Comparison of ENCODE assay signal across 8 cellular contexts in the genomic region with DNA sequence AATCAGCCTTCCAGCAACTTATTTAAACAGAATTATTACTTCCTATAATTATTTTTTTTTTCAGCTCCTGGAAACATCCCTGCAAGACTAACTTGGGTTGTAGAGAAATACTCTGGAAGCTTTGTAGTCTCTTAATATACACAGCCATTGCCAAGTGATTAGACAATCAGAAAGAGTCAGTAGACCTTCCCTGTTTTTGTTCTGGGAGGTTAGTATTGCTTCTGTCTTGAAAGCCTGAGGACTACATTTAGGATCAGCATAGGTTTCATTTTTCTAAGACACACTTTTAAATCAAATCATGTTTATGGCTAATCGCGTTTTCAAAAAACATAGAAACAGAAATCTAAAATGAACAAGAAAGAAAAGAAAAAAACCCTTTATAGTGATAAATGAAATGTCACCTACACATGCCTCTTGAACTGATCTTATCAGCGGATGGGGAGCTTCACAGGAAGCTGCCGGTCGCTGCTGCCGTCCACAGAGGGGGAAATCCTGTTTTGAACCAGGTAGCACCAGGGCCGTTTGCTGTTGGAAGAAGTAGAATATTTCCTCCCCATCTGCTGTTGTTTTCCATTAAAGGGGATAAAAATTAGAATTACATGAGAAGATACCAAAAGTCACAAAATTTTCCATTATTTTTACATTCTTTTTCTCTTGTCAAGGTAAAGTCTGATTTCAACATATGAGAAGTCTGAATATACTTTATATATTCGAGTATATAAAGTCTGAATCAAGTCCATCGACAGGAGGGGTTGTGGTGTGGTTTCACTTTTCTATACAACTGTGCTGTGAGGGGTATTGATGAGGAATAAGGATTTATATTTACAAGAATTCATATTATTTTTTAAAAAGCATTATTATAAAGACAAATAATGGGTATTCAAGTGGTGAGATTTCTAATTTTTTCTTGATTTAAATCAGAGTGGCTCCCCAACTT.
A peak's percentile ranks its signal among the peaks of the same experiment; 100 is the strongest.
DNase-seq lines count a peak whose midpoint lies in the region; ATAC-seq and TF ChIP-seq lines count a peak whose summit lies in the region.

No MANE protein-coding gene starts in this region.

- peak; percentile 57 for DNase-seq in OCI-LY7 (ENCODE audit: low spot score)
- peak; percentile 81 for DNase-seq in activated CD8-positive, alpha-beta T cell treated with anti-CD3 and anti-CD28 coated beads, Interleukin-2, amount 10 ng/mL, durations not matched to agents 7 days and 5 days
- DNase-seq in esophagus muscularis mucosa (ENCODE audit: extremely low spot score), result peak; percentile 47
- DNase-seq in stimulated activated CD8-positive, alpha-beta memory T cell treated with anti-CD3 and anti-CD28 coated beads, Interleukin-2, amount 100 ng/mL, for 1 hour (ENCODE audit: low read depth in 2 of 2), result peak; percentile 21 to 41
- no peak for DNase-seq in RKO (ENCODE audit: low spot score)
- DNase-seq in NCI-H524 treated with DMSO at 0.1 percent for 48 hours (lab: John Stamatoyannopoulos, UW), result no peak
- no peak for DNase-seq in NCI-H526 (lab: John Stamatoyannopoulos, UW)

- TF ChIP-seq POLR2A in esophagus muscularis mucosa (IDR thresholded peaks at IDR 0.05; ENCODE audit: low read depth), result no peak

- no peak for TF ChIP-seq EP300 in esophagus muscularis mucosa (IDR thresholded peaks at IDR 0.05)

- WGBS in esophagus muscularis mucosa, result 74% methylated on average over 9 of the region's 9 CpGs

- H3K36me3 Mint-ChIP-seq in activated CD8-positive, alpha-beta T cell treated with anti-CD3 and anti-CD28 coated beads, Interleukin-2, amount 10 ng/mL, durations not matched to agents 7 days and 5 days (ENCODE audit: low read depth), result peaks cover 24% of the 10 kb centered on the region

- peak overlapping the region; percentile 86 for H2AFZ ChIP-seq in OCI-LY7 (ENCODE audit: low read length)

- no peaks in the 10 kb centered on the region for H4K20me1 ChIP-seq in OCI-LY7 (ENCODE audit: insufficient read depth, low read length)

- peak overlapping the region; percentile 59 for H3K4me2 ChIP-seq in OCI-LY7 (ENCODE audit: low read length)

- H3K27me3 Mint-ChIP-seq in activated CD8-positive, alpha-beta T cell treated with anti-CD3 and anti-CD28 coated beads, Interleukin-2, amount 10 ng/mL, durations not matched to agents 7 days and 5 days (ENCODE audit: low read depth), result no peaks in the 10 kb centered on the region

- POLR2A ChIA-PET in OCI-LY7 (lab: Charles Lee), result interaction anchor here (0.7 to 2.4 kb wide), 4 partner anchors 15 to 128 kb away, joined by 3 to 8 read pairs (median 3); no protein-coding TSS in a partner anchor
- POLR2A ChIA-PET in activated CD8-positive, alpha-beta T cell treated with anti-CD3 and anti-CD28 coated beads, Interleukin-2, amount 10 ng/mL, durations not matched to agents 7 days and 5 days (lab: Charles Lee), result interaction anchor here (1.0 to 1.5 kb wide), 4 partner anchors 12 to 152 kb away, joined by 3 to 4 read pairs (median 4); a partner anchor contains a TSS

- no peaks in the 10 kb centered on the region for H3K27me3 ChIP-seq in esophagus muscularis mucosa

- peaks cover 8% of the 10 kb centered on the region for H3K9me3 Mint-ChIP-seq in activated CD8-positive, alpha-beta T cell treated with anti-CD3 and anti-CD28 coated beads, Interleukin-2, amount 10 ng/mL, durations not matched to agents 7 days and 5 days (ENCODE audit: insufficient read depth)

- no peaks in the 10 kb centered on the region for H3K36me3 ChIP-seq in OCI-LY7 (ENCODE audit: insufficient read depth, low read length)
- H3K36me3 ChIP-seq in esophagus muscularis mucosa, result no peaks in the 10 kb centered on the region

- CTCF ChIA-PET in OCI-LY7 (lab: Charles Lee; ENCODE audit: unreplicated experiment), result interaction anchor here (1.1 kb wide), 1 partner anchor 14 kb away, joined by 4 read pairs; no protein-coding TSS in a partner anchor
- CTCF ChIA-PET in activated CD8-positive, alpha-beta T cell treated with anti-CD3 and anti-CD28 coated beads, Interleukin-2, amount 10 ng/mL, durations not matched to agents 7 days and 5 days (lab: Charles Lee), result interaction anchor here (1.1 to 3.9 kb wide), 8 partner anchors 16 to 401 kb away, joined by 3 to 17 read pairs (median 5); no protein-coding TSS in a partner anchor

- H3K4me3 Mint-ChIP-seq in activated CD8-positive, alpha-beta T cell treated with anti-CD3 and anti-CD28 coated beads, Interleukin-2, amount 10 ng/mL, durations not matched to agents 7 days and 5 days, result peak overlapping the region; percentile 79

- H3K9me3 ChIP-seq in OCI-LY7 (ENCODE audit: low read length) (no peaks in the 10 kb centered on the region), esophagus muscularis mucosa (no peaks in the 10 kb centered on the region)

- TF ChIP-seq CTCF in OCI-LY7 (conservative IDR thresholded peaks at IDR 0.05; ENCODE audit: low read length) (no peak), esophagus muscularis mucosa (IDR thresholded peaks at IDR 0.05) (no peak)

- H3K4me1 ChIP-seq in OCI-LY7 (ENCODE audit: insufficient read depth, low read length, poor library complexity, severe bottlenecking) (peaks cover 20% of the 10 kb centered on the region), esophagus muscularis mucosa (peaks cover 44 to 61% (median 46%) of the 10 kb centered on the region in 4 donors)

- BruUV-seq in OCI-LY7 (replicated peaks; lab: Mats Ljungman, UMichigan), result no TSS peak

- H3K4me3 ChIP-seq in OCI-LY7 (ENCODE audit: low read depth, low read length, poor library complexity, severe bottlenecking), result peak overlapping the region; percentile 23
- no peak overlapping the region for H3K4me3 ChIP-seq in esophagus muscularis mucosa

- ATAC-seq in activated CD8-positive, alpha-beta T cell treated with anti-CD3 and anti-CD28 coated beads, Interleukin-2, amount 10 ng/mL, durations not matched to agents 7 days and 5 days, result peak; percentile 97
- no peak for ATAC-seq in GM18873 (IDR thresholded peaks at IDR 0.05; ENCODE audit: low FRiP score, unreplicated experiment)

- H3K27ac Mint-ChIP-seq in activated CD8-positive, alpha-beta T cell treated with anti-CD3 and anti-CD28 coated beads, Interleukin-2, amount 10 ng/mL, durations not matched to agents 7 days and 5 days, result peak overlapping the region; percentile 93

- H3K9me2 ChIP-seq in OCI-LY7 (ENCODE audit: insufficient read depth, low read length), result no peaks in the 10 kb centered on the region

- intact Hi-C loops in OCI-LY7 (cut with micrococcal nuclease; ENCODE audit: unreplicated experiment), result no loop called here
- intact Hi-C loops in esophagus muscularis mucosa (cut with DNase I), result loop anchor here (10.0 kb wide), 1 partner anchor 122 kb away; no protein-coding TSS in a partner anchor

- H3K79me2 ChIP-seq in OCI-LY7 (ENCODE audit: insufficient read depth, low read depth, low read length), result no peaks in the 10 kb centered on the region

- peaks cover 64% of the 10 kb centered on the region for H3K4me1 Mint-ChIP-seq in activated CD8-positive, alpha-beta T cell treated with anti-CD3 and anti-CD28 coated beads, Interleukin-2, amount 10 ng/mL, durations not matched to agents 7 days and 5 days (ENCODE audit: low read depth)

- no peak overlapping the region for H3K27ac ChIP-seq in OCI-LY7 (ENCODE audit: low read depth, low read length, poor library complexity, severe bottlenecking)
- H3K27ac ChIP-seq in esophagus muscularis mucosa (replicated peaks in 1 of 4), result peak overlapping the region in 3 of 4 donors; percentile 85 to 89 (median 85)

Comparison
In these comparisons a context has a peak if more than half of its experiments do, and no peak if none do; other contexts are left out.
1. DNase-seq: peak in OCI-LY7 (single experiment), activated CD8-positive, alpha-beta T cell treated with anti-CD3 and anti-CD28 coated beads, Interleukin-2, amount 10 ng/mL, durations not matched to agents 7 days and 5 days (single experiment), esophagus muscularis mucosa (single experiment) and stimulated activated CD8-positive, alpha-beta memory T cell treated with anti-CD3 and anti-CD28 coated beads, Interleukin-2, amount 100 ng/mL, for 1 hour (2 of 2); none in RKO (single experiment), NCI-H524 treated with DMSO at 0.1 percent for 48 hours (single experiment) and NCI-H526 (0 of 2).